2 cellular contexts compared by ENCODE assay signal in the genomic region with DNA sequence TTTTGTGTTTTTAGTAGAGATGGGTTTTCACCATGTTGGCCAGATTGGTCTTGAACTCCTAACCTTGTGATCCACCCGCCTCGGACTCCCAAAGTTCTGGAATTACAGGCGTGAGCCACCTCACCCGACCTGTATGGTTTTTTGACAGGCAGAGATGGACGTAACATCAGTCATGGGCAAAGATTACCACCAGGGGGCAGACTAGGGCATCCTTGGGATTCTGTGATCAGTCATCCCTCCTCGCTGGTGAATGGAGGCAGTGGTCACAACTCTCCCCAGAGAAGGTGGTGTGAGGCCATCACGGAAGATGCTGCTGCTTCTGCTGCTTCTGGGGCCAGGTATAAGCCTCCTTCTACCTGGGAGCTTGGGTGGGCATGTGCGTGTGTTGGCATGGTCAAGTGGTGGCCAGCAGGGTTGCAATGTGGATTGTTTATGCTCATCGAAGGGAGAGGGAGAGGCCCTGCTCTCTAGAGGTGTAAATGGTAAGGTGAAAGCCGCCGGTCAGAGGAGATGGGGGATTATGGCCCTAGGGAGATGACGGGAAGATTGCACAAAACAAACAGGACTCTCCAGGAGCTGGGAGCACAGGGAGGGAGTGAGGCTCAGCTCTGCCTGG.
TF ChIP-seq lines count a peak whose summit lies in the region.

No MANE protein-coding gene starts in this region.

TF ChIP-seq in GM23338, 12 proteins besides CTCF, POLR2A, EP300 and RAD21:
- TF ChIP-seq, protein P1, sequence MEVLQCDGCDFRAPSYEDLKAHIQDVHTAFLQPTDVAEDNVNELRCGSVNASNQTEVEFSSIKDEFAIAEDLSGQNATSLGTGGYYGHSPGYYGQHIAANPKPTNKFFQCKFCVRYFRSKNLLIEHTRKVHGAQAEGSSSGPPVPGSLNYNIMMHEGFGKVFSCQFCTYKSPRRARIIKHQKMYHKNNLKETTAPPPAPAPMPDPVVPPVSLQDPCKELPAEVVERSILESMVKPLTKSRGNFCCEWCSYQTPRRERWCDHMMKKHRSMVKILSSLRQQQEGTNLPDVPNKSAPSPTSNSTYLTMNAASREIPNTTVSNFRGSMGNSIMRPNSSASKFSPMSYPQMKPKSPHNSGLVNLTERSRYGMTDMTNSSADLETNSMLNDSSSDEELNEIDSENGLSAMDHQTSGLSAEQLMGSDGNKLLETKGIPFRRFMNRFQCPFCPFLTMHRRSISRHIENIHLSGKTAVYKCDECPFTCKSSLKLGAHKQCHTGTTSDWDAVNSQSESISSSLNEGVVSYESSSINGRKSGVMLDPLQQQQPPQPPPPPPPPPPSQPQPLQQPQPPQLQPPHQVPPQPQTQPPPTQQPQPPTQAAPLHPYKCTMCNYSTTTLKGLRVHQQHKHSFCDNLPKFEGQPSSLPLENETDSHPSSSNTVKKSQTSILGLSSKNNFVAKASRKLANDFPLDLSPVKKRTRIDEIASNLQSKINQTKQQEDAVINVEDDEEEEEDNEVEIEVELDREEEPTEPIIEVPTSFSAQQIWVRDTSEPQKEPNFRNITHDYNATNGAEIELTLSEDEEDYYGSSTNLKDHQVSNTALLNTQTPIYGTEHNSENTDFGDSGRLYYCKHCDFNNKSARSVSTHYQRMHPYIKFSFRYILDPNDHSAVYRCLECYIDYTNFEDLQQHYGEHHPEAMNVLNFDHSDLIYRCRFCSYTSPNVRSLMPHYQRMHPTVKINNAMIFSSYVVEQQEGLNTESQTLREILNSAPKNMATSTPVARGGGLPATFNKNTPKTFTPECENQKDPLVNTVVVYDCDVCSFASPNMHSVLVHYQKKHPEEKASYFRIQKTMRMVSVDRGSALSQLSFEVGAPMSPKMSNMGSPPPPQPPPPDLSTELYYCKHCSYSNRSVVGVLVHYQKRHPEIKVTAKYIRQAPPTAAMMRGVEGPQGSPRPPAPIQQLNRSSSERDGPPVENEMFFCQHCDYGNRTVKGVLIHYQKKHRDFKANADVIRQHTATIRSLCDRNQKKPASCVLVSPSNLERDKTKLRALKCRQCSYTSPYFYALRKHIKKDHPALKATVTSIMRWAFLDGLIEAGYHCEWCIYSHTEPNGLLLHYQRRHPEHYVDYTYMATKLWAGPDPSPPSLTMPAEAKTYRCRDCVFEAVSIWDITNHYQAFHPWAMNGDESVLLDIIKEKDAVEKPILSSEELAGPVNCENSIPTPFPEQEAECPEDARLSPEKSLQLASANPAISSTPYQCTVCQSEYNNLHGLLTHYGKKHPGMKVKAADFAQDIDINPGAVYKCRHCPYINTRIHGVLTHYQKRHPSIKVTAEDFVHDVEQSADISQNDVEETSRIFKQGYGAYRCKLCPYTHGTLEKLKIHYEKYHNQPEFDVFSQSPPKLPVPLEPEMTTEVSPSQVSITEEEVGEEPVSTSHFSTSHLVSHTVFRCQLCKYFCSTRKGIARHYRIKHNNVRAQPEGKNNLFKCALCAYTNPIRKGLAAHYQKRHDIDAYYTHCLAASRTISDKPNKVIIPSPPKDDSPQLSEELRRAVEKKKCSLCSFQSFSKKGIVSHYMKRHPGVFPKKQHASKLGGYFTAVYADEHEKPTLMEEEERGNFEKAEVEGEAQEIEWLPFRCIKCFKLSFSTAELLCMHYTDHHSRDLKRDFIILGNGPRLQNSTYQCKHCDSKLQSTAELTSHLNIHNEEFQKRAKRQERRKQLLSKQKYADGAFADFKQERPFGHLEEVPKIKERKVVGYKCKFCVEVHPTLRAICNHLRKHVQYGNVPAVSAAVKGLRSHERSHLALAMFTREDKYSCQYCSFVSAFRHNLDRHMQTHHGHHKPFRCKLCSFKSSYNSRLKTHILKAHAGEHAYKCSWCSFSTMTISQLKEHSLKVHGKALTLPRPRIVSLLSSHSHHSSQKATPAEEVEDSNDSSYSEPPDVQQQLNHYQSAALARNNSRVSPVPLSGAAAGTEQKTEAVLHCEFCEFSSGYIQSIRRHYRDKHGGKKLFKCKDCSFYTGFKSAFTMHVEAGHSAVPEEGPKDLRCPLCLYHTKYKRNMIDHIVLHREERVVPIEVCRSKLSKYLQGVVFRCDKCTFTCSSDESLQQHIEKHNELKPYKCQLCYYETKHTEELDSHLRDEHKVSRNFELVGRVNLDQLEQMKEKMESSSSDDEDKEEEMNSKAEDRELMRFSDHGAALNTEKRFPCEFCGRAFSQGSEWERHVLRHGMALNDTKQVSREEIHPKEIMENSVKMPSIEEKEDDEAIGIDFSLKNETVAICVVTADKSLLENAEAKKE (CRISPR knock-in tag; IDR thresholded peaks at IDR 0.05), result 0 out of 2 replicates have a peak, but pooled peaks have one; percentile 24
- TF ChIP-seq ZNF331 (CRISPR knock-in tag; IDR thresholded peaks at IDR 0.05; ENCODE audit: low read depth), result no peak

TF ChIP-seq in H1, 55 proteins besides CTCF, POLR2A, EP300 and RAD21 (continued from another document):
- TF ChIP-seq MAFK (IDR thresholded peaks at IDR 0.05; ENCODE audit: low read depth, low read length), result no peak
TF ChIP-seq in H1: peak in this region for 0.
